Comparison of ENCODE assay signal across 1 cellular context in genomic region chr9:237141-237857, GRCh38.
TF ChIP-seq lines count a peak whose summit lies in the region.

No MANE protein-coding gene starts in this region.

TF ChIP-seq in K562, 482 proteins besides CTCF, POLR2A, EP300 and RAD21 (continued from another document):
- TF ChIP-seq ZNF395 (CRISPR knock-in tag; IDR thresholded peaks at IDR 0.05) (peak; percentile 41; the same call in 1 of the 2 replicates), SMARCA5 (IDR thresholded peaks at IDR 0.05) (no peak), STAT5A (IDR thresholded peaks at IDR 0.05; ENCODE audit: borderline replicate concordance, low read length) (peak; percentile 70), RNF219 (CRISPR knock-in tag; IDR thresholded peaks at IDR 0.05) (no peak)
